In genomic region chr14:96349286-96350075, GRCh38 we compare ENCODE assay signal across 15 cellular contexts. TPM values are rescaled to one million over a fixed set of nuclear protein-coding genes. Genes with fewer than 3 reads are reported as not detected.
DNase-seq lines count a peak whose midpoint lies in the region; ATAC-seq and TF ChIP-seq lines count a peak whose summit lies in the region.
"Had no signal": no experiment of that assay in that cellular context is flagged by ENCODE, and none has a peak within 500 bp of the region (broad histone marks: within the 10 kb centered on the region; RNA-seq: fewer than 3 reads in every experiment).

No MANE protein-coding gene starts in this region.

- DNase-seq in right cardiac atrium (no peak), left ventricle myocardium inferior (no peak), RWPE2 (ENCODE audit: low spot score) (no peak), foreskin keratinocyte (peak in 1 of 2 donors; percentile 29), head of caudate nucleus (no peak), pons (ENCODE audit: low spot score) (no peak)
- DNase-seq in stimulated activated naive CD8-positive, alpha-beta T cell treated with anti-CD3 and anti-CD28 coated beads, Interleukin-15, amount 100 ng/mL, for 72 hours = no peak
- DNase-seq: lower lobe of right lung; NCI-H146; NCI-H2171 treated with DMSO at 0.1 percent for 48 hours; stimulated activated CD4-positive, alpha-beta T cell treated with anti-CD3 and anti-CD28 coated beads, Interleukin-2, amount 100 ng/mL, for 24 hours had no signal

- no peaks in the 10 kb centered on the region for H3K27me3 ChIP-seq in right cardiac atrium (ENCODE audit: control insufficient read depth, insufficient read depth)
- H3K27me3 ChIP-seq in left ventricle myocardium inferior (ENCODE audit: low read depth) = no peaks in the 10 kb centered on the region
- H3K27me3 ChIP-seq in RWPE2 (ENCODE audit: insufficient read depth, poor library complexity, severe bottlenecking) = no peaks in the 10 kb centered on the region
- no peaks in the 10 kb centered on the region for H3K27me3 ChIP-seq in foreskin keratinocyte
- H3K27me3 ChIP-seq: SJSA1, vagina had no signal

- H3K36me3 ChIP-seq in left ventricle myocardium inferior (no peaks in the 10 kb centered on the region), RWPE2 (ENCODE audit: low read depth) (peaks cover 8% of the 10 kb centered on the region; the same call in 1 of the 2 replicates)
- H3K36me3 ChIP-seq: lower lobe of right lung, SJSA1, vagina had no signal

- H3K9me3 Mint-ChIP-seq in stimulated activated naive CD8-positive, alpha-beta T cell treated with anti-CD3 and anti-CD28 coated beads, Interleukin-15, amount 100 ng/mL, for 72 hours = no peaks in the 10 kb centered on the region

- ATAC-seq in right cardiac atrium = peak; percentile 31 to 35
- ATAC-seq in RWPE2 (ENCODE audit: low read depth) = peak; percentile 48; the same call in 1 of the 3 replicates
- ATAC-seq in foreskin keratinocyte = peak; percentile 63
- peak; percentile 71 for ATAC-seq in stimulated activated naive CD8-positive, alpha-beta T cell treated with anti-CD3 and anti-CD28 coated beads, Interleukin-15, amount 100 ng/mL, for 72 hours
- ATAC-seq in HG02884 (IDR thresholded peaks at IDR 0.05; ENCODE audit: unreplicated experiment) = no peak
- ATAC-seq: lower lobe of right lung, sciatic nerve had no signal

- H3K4me1 Mint-ChIP-seq in stimulated activated naive CD8-positive, alpha-beta T cell treated with anti-CD3 and anti-CD28 coated beads, Interleukin-15, amount 100 ng/mL, for 72 hours = peaks cover 18% of the 10 kb centered on the region

- WGBS in right cardiac atrium = 91% methylated on average over 7 of the region's 7 CpGs

- no peak overlapping the region for H3K27ac Mint-ChIP-seq in stimulated activated naive CD8-positive, alpha-beta T cell treated with anti-CD3 and anti-CD28 coated beads, Interleukin-15, amount 100 ng/mL, for 72 hours

- no peak for TF ChIP-seq CTCF in left ventricle myocardium inferior (IDR thresholded peaks at IDR 0.05; ENCODE audit: borderline replicate concordance)
- no peak for TF ChIP-seq CTCF in RWPE2 (IDR thresholded peaks at IDR 0.05; ENCODE audit: poor library complexity, severe bottlenecking)
- TF ChIP-seq CTCF in foreskin keratinocyte (conservative IDR thresholded peaks at IDR 0.05) = no peak

- no peak overlapping the region for H3K4me3 ChIP-seq in right cardiac atrium (ENCODE audit: low read length)
- H3K4me3 ChIP-seq in left ventricle myocardium inferior = no peak overlapping the region
- no peak overlapping the region for H3K4me3 ChIP-seq in RWPE2 (ENCODE audit: severe bottlenecking)
- H3K4me3 ChIP-seq: lower lobe of right lung, SJSA1, vagina had no signal

- intact Hi-C loops in right cardiac atrium (cut with DNase I) (loop anchor here in 1 of 4 donors (10.0 kb wide), 1 partner anchor 55 kb away; no protein-coding TSS in a partner anchor), left ventricle myocardium inferior (cut with micrococcal nuclease) (no loop called here), head of caudate nucleus (cut with DNase I) (no loop called here)

- H3K4me1 ChIP-seq in right cardiac atrium (ENCODE audit: control insufficient read depth, insufficient read depth, low read length) (no peaks in the 10 kb centered on the region), left ventricle myocardium inferior (peaks cover 19% of the 10 kb centered on the region), RWPE2 (ENCODE audit: insufficient read depth, poor library complexity, severe bottlenecking) (no peaks in the 10 kb centered on the region), foreskin keratinocyte (no peaks in the 10 kb centered on the region)
- H3K4me1 ChIP-seq: lower lobe of right lung had no signal

- H3K27me3 Mint-ChIP-seq in stimulated activated naive CD8-positive, alpha-beta T cell treated with anti-CD3 and anti-CD28 coated beads, Interleukin-15, amount 100 ng/mL, for 72 hours = no peaks in the 10 kb centered on the region

- H3K27ac ChIP-seq in right cardiac atrium (ENCODE audit: low read length) (no peak overlapping the region), left ventricle myocardium inferior (replicated peaks) (no peak overlapping the region), RWPE2 (ENCODE audit: poor library complexity, severe bottlenecking) (no peak overlapping the region), foreskin keratinocyte (no peak overlapping the region)
- H3K27ac ChIP-seq: lower lobe of right lung, SJSA1, vagina had no signal

- no peaks in the 10 kb centered on the region for H3K9me3 ChIP-seq in right cardiac atrium (ENCODE audit: control insufficient read depth, low read length)
- H3K9me3 ChIP-seq in left ventricle myocardium inferior (replicated peaks) = no peaks in the 10 kb centered on the region
- H3K9me3 ChIP-seq in RWPE2 (ENCODE audit: severe bottlenecking) = no peaks in the 10 kb centered on the region
- H3K9me3 ChIP-seq: lower lobe of right lung, SJSA1, vagina had no signal

- no peak overlapping the region for H3K4me3 Mint-ChIP-seq in stimulated activated naive CD8-positive, alpha-beta T cell treated with anti-CD3 and anti-CD28 coated beads, Interleukin-15, amount 100 ng/mL, for 72 hours

RNA-seq across cellular contexts. Expression of gene ATG2B, which starts 13.7 kb away (rescaled TPM):
- total RNA-seq in right cardiac atrium (10 to 100 TPM; 13.4 to 16.4 (median 14.2) TPM), left ventricle myocardium inferior (10.0 TPM), foreskin keratinocyte (12.3 and 12.4 TPM in 2 replicates)
- polyA plus RNA-seq in right cardiac atrium (3.0 TPM), foreskin keratinocyte (1.1 and 1.2 TPM in 2 replicates)

RNA-seq across cellular contexts. Expression of gene GSKIP, which starts 13.8 kb away (rescaled TPM):
- 10 to 100 TPM; 10.1 to 14.9 (median 12.8) TPM for total RNA-seq in right cardiac atrium
- 6.5 TPM for polyA plus RNA-seq in right cardiac atrium
- 12.1 TPM for total RNA-seq in left ventricle myocardium inferior
- total RNA-seq in foreskin keratinocyte = 21.8 and 23.0 TPM in 2 replicates
- polyA plus RNA-seq in foreskin keratinocyte = 13.1 and 14.3 TPM in 2 replicates

RNA-seq across cellular contexts. Expression of gene AK7, which starts 42.4 kb away (rescaled TPM):
- total RNA-seq in right cardiac atrium (1 to 10 TPM in 2 of 4 donors, under 1 TPM in 2; 0.86 to 1.3 (median 1.0) TPM), left ventricle myocardium inferior (0.41 TPM), foreskin keratinocyte (2.2 and 2.4 TPM in 2 replicates)
- polyA plus RNA-seq in right cardiac atrium (0.75 TPM), foreskin keratinocyte (1.1 TPM in 2 replicates)
- total RNA-seq: SJSA1 had no signal
